In the genomic region with DNA sequence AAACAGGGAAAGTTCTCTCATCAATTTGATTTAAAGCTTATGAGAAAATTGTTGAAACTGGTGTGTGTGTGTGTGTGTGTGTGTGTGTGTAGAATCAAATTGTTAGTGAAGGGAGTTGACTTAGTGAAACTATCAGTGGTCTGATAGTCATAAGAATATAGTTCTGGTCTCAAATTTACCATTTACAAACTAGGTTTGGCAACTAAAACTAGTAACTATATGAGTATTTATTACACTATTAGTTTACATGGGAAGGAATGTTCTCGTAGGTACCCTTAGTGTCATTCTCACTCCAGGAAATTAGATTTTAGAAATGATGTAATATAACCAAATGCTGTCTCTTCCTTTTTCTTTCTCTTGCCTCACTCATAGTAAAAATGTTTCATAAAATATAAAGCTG, we compare ENCODE assay signal across 18 cellular contexts. TPM values are rescaled to one million over a fixed set of nuclear protein-coding genes. Genes with fewer than 3 reads are reported as not detected.
DNase-seq lines count a peak whose midpoint lies in the region; ATAC-seq and TF ChIP-seq lines count a peak whose summit lies in the region.
"Had no signal": no experiment of that assay in that cellular context is flagged by ENCODE, and none has a peak within 500 bp of the region (broad histone marks: within the 10 kb centered on the region; RNA-seq: fewer than 3 reads in every experiment).

No MANE protein-coding gene starts in this region.

- peak overlapping the region in 1 of 2 donors; percentile 91 for H3K27ac Mint-ChIP-seq in stimulated activated naive CD8-positive, alpha-beta T cell treated with anti-CD3 and anti-CD28 coated beads, Interleukin-15, amount 100 ng/mL, for 72 hours
- H3K27ac Mint-ChIP-seq in nephron = peak overlapping the region; percentile 11 to 51 (median 48)
- H3K27ac Mint-ChIP-seq: CD14-positive monocyte; CD4-positive, alpha-beta memory T cell; H9 had no signal

- H3K4me1 Mint-ChIP-seq in stimulated activated naive CD8-positive, alpha-beta T cell treated with anti-CD3 and anti-CD28 coated beads, Interleukin-15, amount 100 ng/mL, for 72 hours = peaks cover 9% of the 10 kb centered on the region
- H3K4me1 Mint-ChIP-seq in nephron = peaks cover 4% of the 10 kb centered on the region
- H3K4me1 Mint-ChIP-seq: CD4-positive, alpha-beta memory T cell; H9 had no signal

- intact Hi-C loops in posterior vena cava (cut with DNase I) = no loop called here

- TF ChIP-seq CTCF in nephron (IDR thresholded peaks at IDR 0.05; ENCODE audit: unreplicated experiment in 3 of 3) = no peak

- ATAC-seq in stimulated activated naive CD8-positive, alpha-beta T cell treated with anti-CD3 and anti-CD28 coated beads, Interleukin-15, amount 100 ng/mL, for 72 hours = peak; percentile 72
- no peak for ATAC-seq in stimulated activated naive CD8-positive, alpha-beta T cell treated with anti-CD3 and anti-CD28 coated beads, Interleukin-15, Interleukin-2, amounts not matched to agents 100 U/mL and 50 U/mL, for 24 hours
- ATAC-seq in HG02610 (IDR thresholded peaks at IDR 0.05; ENCODE audit: unreplicated experiment) = peak; percentile 43
- peak; percentile 39 for ATAC-seq in HG03159 (IDR thresholded peaks at IDR 0.05; ENCODE audit: unreplicated experiment)
- no peak for ATAC-seq in HG02798 (IDR thresholded peaks at IDR 0.05; ENCODE audit: poor library complexity, unreplicated experiment)
- ATAC-seq: K562 had no signal

- DNase-seq in stimulated activated naive CD8-positive, alpha-beta T cell treated with anti-CD3 and anti-CD28 coated beads, Interleukin-15, amount 100 ng/mL, for 72 hours = no peak
- no peak for DNase-seq in stimulated activated naive CD8-positive, alpha-beta T cell treated with anti-CD3 and anti-CD28 coated beads, Interleukin-15, Interleukin-2, amounts not matched to agents 100 U/mL and 50 U/mL, for 24 hours
- DNase-seq in posterior vena cava (ENCODE audit: low spot score) = no peak
- DNase-seq in NCI-H510A treated with DMSO at 0.1 percent for 48 hours (lab: John Stamatoyannopoulos, UW) = no peak
- DNase-seq: 8988T; CD4-positive, alpha-beta memory T cell; DMS153; DMS79; GF-D8; H9; IMR-90 had no signal

- no peaks in the 10 kb centered on the region for H3K9me3 Mint-ChIP-seq in stimulated activated naive CD8-positive, alpha-beta T cell treated with anti-CD3 and anti-CD28 coated beads, Interleukin-15, amount 100 ng/mL, for 72 hours
- peaks cover 7% of the 10 kb centered on the region for H3K9me3 Mint-ChIP-seq in nephron

- peaks cover 59% of the 10 kb centered on the region for H3K36me3 Mint-ChIP-seq in nephron (ENCODE audit: low read depth)
- H3K36me3 Mint-ChIP-seq: CD4-positive, alpha-beta memory T cell had no signal

- H3K4me3 Mint-ChIP-seq in stimulated activated naive CD8-positive, alpha-beta T cell treated with anti-CD3 and anti-CD28 coated beads, Interleukin-15, amount 100 ng/mL, for 72 hours = no peak overlapping the region
- H3K4me3 Mint-ChIP-seq in nephron = no peak overlapping the region
- H3K4me3 Mint-ChIP-seq: CD14-positive monocyte; CD4-positive, alpha-beta memory T cell; H9 had no signal

- H3K27me3 Mint-ChIP-seq in stimulated activated naive CD8-positive, alpha-beta T cell treated with anti-CD3 and anti-CD28 coated beads, Interleukin-15, amount 100 ng/mL, for 72 hours = no peaks in the 10 kb centered on the region
- H3K27me3 Mint-ChIP-seq in nephron (ENCODE audit: low read depth) = no peaks in the 10 kb centered on the region
- H3K27me3 Mint-ChIP-seq: CD4-positive, alpha-beta memory T cell had no signal

RNA-seq across cellular contexts. Expression of a gene that starts 11.9 kb away (rescaled TPM):
- not detected for total RNA-seq in posterior vena cava
- total RNA-seq: CD4-positive, alpha-beta memory T cell; H1; H9; IMR-90; K562 had no signal

Comparison
In these comparisons a context has a peak if more than half of its experiments do, and no peak if none do; other contexts are left out.
1. ATAC-seq: peak in stimulated activated naive CD8-positive, alpha-beta T cell treated with anti-CD3 and anti-CD28 coated beads, Interleukin-15, amount 100 ng/mL, for 72 hours (single experiment), HG02610 (single experiment) and HG03159 (single experiment); none in stimulated activated naive CD8-positive, alpha-beta T cell treated with anti-CD3 and anti-CD28 coated beads, Interleukin-15, Interleukin-2, amounts not matched to agents 100 U/mL and 50 U/mL, for 24 hours (single experiment) and HG02798 (single experiment).